1 cellular context compared by ENCODE assay signal in the genomic region with DNA sequence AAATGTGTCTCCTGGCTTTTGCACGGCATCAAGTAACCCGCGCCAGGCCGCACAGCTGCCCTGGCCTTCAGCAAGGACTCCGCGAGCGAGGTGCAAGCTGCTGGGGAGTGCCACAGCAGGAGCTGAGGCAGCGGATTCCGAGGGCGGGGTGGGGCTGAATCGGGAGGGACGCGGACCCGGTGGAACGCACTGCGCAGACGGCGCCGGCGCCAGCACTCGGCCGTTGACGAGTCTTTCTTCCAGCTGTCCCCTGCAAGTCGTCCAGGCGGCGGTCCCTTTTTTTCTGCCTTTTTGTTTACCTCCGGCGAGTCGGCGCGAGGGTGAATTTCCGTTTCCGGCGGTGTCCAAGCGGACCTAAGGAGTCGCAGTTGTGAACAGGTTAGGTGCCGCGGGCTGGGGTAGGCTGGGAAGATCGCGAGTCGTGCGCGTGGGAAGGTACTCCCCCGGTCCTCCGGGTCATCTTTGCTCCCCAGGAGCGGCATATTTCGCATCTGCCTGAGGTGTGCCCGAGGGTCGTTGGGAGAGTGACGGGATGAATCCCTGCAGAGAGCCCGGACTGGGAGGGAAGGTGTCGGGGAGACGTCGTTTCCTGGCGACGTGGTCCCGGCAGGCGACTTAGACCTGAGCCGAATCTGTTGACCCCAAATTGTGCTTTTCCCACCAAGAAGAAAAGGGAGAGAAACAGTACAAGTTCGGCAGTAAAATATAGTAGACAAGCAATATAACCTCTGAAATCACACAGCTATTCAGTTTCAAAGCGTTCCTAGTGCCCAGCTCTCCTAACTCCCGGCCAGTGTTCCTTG.
TF ChIP-seq lines count a peak whose summit lies in the region.
"Not testable (repeated sequence)": the region's sequence is repeated elsewhere in the genome, so short reads cannot be mapped to it uniquely, and the experiment has no call there.

No MANE protein-coding gene starts in this region.

TF ChIP-seq in HepG2, 621 proteins besides CTCF, POLR2A, EP300 and RAD21 (continued from another document and continues in another):
- TF ChIP-seq ISL2 (CRISPR knock-in tag; IDR thresholded peaks at IDR 0.05) (peak; percentile 16; the same call in 1 of the 2 replicates), ZFY (CRISPR knock-in tag; IDR thresholded peaks at IDR 0.05) (peak; percentile 65), SAP130 (CRISPR knock-in tag; IDR thresholded peaks at IDR 0.05; ENCODE audit: low read depth) (peak; percentile 69), ETV5 (CRISPR knock-in tag; IDR thresholded peaks at IDR 0.05; ENCODE audit: borderline replicate concordance) (peak; percentile 51; the same call in 1 of the 2 replicates), GABPB1 (CRISPR knock-in tag; IDR thresholded peaks at IDR 0.05) (peak; percentile 90), REPIN1 (CRISPR knock-in tag; IDR thresholded peaks at IDR 0.05; ENCODE audit: borderline replicate concordance, low read depth) (0 out of 2 replicates have a peak, but pooled peaks have one; percentile 19), THAP11 (CRISPR knock-in tag; IDR thresholded peaks at IDR 0.05) (peak; percentile 77), CBFB (CRISPR knock-in tag; IDR thresholded peaks at IDR 0.05) (0 out of 2 replicates have a peak, but pooled peaks have one; percentile 17), HOXA5 (CRISPR knock-in tag; IDR thresholded peaks at IDR 0.05) (0 out of 2 replicates have a peak, but pooled peaks have one; percentile 26), CREB1 (CRISPR knock-in tag; IDR thresholded peaks at IDR 0.05) (peak; percentile 51; the same call in 1 of the 2 replicates), SIN3A (IDR thresholded peaks at IDR 0.05; ENCODE audit: borderline replicate concordance, low read depth, low read length) (0 out of 2 replicates have a peak, but pooled peaks have one; percentile 33), SKI (IDR thresholded peaks at IDR 0.05; ENCODE audit: partially characterized antibody) (peak; percentile 70), POLR2AphosphoS5 (IDR thresholded peaks at IDR 0.05; ENCODE audit: low read depth, low read length) (peak; percentile 65), RBFOX2 (IDR thresholded peaks at IDR 0.05; ENCODE audit: low read depth, low read length) (peak; percentile 66), NONO (CRISPR knock-in tag; conservative IDR thresholded peaks at IDR 0.05) (peak; percentile 57), SALL2 (CRISPR knock-in tag; IDR thresholded peaks at IDR 0.05) (0 out of 2 replicates have a peak, but pooled peaks have one; percentile 22), ZNF607 (CRISPR knock-in tag; IDR thresholded peaks at IDR 0.05; ENCODE audit: borderline replicate concordance) (peak; percentile 31; the same call in 1 of the 2 replicates), FOXO1 (CRISPR knock-in tag; IDR thresholded peaks at IDR 0.05) (peak; percentile 72; the same call in 1 of the 2 replicates), SALL1 (CRISPR knock-in tag; IDR thresholded peaks at IDR 0.05) (peak; percentile 61), BRD4 (CRISPR knock-in tag; IDR thresholded peaks at IDR 0.05) (peak; percentile 57; the same call in 1 of the 2 replicates), CREM (IDR thresholded peaks at IDR 0.05) (peak; percentile 52; the same call in 1 of the 2 replicates), FOXA3 (CRISPR knock-in tag; IDR thresholded peaks at IDR 0.05) (peak; percentile 56; the same call in 1 of the 2 replicates), FOXA1 (CRISPR knock-in tag; IDR thresholded peaks at IDR 0.05) (peak; percentile 55), ZNF501 (CRISPR knock-in tag; IDR thresholded peaks at IDR 0.05) (peak; percentile 62), GABPA (IDR thresholded peaks at IDR 0.05; ENCODE audit: low read depth, low read length) (peak; percentile 69), GABPA (CRISPR knock-in tag; IDR thresholded peaks at IDR 0.05; ENCODE audit: low read depth) (peak; percentile 90), ELF3 (CRISPR knock-in tag; IDR thresholded peaks at IDR 0.05) (peak; percentile 21), TAF1 (CRISPR knock-in tag; IDR thresholded peaks at IDR 0.05) (peak; percentile 72), TCF7 (IDR thresholded peaks at IDR 0.05; ENCODE audit: low read depth) (0 out of 2 replicates have a peak, but pooled peaks have one; percentile 14), ZFX (CRISPR knock-in tag; IDR thresholded peaks at IDR 0.05; ENCODE audit: low read depth) (peak; percentile 50), FOXK1 (CRISPR knock-in tag; IDR thresholded peaks at IDR 0.05; ENCODE audit: borderline replicate concordance, low read depth) (peak; percentile 80; the same call in 1 of the 2 replicates), PHF8 (CRISPR knock-in tag; IDR thresholded peaks at IDR 0.05) (peak; percentile 72)
- TF ChIP-seq, protein P1, sequence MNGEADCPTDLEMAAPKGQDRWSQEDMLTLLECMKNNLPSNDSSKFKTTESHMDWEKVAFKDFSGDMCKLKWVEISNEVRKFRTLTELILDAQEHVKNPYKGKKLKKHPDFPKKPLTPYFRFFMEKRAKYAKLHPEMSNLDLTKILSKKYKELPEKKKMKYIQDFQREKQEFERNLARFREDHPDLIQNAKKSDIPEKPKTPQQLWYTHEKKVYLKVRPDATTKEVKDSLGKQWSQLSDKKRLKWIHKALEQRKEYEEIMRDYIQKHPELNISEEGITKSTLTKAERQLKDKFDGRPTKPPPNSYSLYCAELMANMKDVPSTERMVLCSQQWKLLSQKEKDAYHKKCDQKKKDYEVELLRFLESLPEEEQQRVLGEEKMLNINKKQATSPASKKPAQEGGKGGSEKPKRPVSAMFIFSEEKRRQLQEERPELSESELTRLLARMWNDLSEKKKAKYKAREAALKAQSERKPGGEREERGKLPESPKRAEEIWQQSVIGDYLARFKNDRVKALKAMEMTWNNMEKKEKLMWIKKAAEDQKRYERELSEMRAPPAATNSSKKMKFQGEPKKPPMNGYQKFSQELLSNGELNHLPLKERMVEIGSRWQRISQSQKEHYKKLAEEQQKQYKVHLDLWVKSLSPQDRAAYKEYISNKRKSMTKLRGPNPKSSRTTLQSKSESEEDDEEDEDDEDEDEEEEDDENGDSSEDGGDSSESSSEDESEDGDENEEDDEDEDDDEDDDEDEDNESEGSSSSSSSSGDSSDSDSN (CRISPR knock-in tag; IDR thresholded peaks at IDR 0.05), result peak; percentile 52
- TF ChIP-seq, protein P2, sequence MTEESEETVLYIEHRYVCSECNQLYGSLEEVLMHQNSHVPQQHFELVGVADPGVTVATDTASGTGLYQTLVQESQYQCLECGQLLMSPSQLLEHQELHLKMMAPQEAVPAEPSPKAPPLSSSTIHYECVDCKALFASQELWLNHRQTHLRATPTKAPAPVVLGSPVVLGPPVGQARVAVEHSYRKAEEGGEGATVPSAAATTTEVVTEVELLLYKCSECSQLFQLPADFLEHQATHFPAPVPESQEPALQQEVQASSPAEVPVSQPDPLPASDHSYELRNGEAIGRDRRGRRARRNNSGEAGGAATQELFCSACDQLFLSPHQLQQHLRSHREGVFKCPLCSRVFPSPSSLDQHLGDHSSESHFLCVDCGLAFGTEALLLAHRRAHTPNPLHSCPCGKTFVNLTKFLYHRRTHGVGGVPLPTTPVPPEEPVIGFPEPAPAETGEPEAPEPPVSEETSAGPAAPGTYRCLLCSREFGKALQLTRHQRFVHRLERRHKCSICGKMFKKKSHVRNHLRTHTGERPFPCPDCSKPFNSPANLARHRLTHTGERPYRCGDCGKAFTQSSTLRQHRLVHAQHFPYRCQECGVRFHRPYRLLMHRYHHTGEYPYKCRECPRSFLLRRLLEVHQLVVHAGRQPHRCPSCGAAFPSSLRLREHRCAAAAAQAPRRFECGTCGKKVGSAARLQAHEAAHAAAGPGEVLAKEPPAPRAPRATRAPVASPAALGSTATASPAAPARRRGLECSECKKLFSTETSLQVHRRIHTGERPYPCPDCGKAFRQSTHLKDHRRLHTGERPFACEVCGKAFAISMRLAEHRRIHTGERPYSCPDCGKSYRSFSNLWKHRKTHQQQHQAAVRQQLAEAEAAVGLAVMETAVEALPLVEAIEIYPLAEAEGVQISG (CRISPR knock-in tag; IDR thresholded peaks at IDR 0.05), result peak; percentile 32; the same call in 1 of the 2 replicates
- TF ChIP-seq CREB1 (IDR thresholded peaks at IDR 0.05); NONO (IDR thresholded peaks at IDR 0.05); CREM (CRISPR knock-in tag; IDR thresholded peaks at IDR 0.05); FOXA1 (IDR thresholded peaks at IDR 0.05): not testable (repeated sequence)
- TF ChIP-seq, protein P3, sequence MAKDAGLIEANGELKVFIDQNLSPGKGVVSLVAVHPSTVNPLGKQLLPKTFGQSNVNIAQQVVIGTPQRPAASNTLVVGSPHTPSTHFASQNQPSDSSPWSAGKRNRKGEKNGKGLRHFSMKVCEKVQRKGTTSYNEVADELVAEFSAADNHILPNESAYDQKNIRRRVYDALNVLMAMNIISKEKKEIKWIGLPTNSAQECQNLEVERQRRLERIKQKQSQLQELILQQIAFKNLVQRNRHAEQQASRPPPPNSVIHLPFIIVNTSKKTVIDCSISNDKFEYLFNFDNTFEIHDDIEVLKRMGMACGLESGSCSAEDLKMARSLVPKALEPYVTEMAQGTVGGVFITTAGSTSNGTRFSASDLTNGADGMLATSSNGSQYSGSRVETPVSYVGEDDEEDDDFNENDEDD (CRISPR knock-in tag; IDR thresholded peaks at IDR 0.05; ENCODE audit: borderline replicate concordance), result peak; percentile 53; the same call in 1 of the 2 replicates
- TF ChIP-seq, protein P4, sequence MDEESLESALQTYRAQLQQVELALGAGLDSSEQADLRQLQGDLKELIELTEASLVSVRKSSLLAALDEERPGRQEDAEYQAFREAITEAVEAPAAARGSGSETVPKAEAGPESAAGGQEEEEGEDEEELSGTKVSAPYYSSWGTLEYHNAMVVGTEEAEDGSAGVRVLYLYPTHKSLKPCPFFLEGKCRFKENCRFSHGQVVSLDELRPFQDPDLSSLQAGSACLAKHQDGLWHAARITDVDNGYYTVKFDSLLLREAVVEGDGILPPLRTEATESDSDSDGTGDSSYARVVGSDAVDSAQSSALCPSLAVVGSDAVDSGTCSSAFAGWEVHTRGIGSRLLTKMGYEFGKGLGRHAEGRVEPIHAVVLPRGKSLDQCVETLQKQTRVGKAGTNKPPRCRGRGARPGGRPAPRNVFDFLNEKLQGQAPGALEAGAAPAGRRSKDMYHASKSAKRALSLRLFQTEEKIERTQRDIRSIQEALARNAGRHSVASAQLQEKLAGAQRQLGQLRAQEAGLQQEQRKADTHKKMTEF (CRISPR knock-in tag; IDR thresholded peaks at IDR 0.05), result peak; percentile 62
- TF ChIP-seq, protein P5, sequence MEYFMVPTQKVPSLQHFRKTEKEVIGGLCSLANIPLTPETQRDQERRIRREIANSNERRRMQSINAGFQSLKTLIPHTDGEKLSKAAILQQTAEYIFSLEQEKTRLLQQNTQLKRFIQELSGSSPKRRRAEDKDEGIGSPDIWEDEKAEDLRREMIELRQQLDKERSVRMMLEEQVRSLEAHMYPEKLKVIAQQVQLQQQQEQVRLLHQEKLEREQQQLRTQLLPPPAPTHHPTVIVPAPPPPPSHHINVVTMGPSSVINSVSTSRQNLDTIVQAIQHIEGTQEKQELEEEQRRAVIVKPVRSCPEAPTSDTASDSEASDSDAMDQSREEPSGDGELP (IDR thresholded peaks at IDR 0.05; ENCODE audit: borderline replicate concordance, low read depth), result peak; percentile 67
- TF ChIP-seq, protein P6, sequence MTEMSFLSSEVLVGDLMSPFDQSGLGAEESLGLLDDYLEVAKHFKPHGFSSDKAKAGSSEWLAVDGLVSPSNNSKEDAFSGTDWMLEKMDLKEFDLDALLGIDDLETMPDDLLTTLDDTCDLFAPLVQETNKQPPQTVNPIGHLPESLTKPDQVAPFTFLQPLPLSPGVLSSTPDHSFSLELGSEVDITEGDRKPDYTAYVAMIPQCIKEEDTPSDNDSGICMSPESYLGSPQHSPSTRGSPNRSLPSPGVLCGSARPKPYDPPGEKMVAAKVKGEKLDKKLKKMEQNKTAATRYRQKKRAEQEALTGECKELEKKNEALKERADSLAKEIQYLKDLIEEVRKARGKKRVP (CRISPR knock-in tag; IDR thresholded peaks at IDR 0.05), result 0 out of 4 replicates have a peak, but pooled peaks of 1 of the 2 experiments have one; percentile 13
- TF ChIP-seq, protein P7, sequence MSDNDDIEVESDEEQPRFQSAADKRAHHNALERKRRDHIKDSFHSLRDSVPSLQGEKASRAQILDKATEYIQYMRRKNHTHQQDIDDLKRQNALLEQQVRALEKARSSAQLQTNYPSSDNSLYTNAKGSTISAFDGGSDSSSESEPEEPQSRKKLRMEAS (IDR thresholded peaks at IDR 0.05), result peak; percentile 27; the same call in 1 of the 2 replicates
- TF ChIP-seq, protein P8, sequence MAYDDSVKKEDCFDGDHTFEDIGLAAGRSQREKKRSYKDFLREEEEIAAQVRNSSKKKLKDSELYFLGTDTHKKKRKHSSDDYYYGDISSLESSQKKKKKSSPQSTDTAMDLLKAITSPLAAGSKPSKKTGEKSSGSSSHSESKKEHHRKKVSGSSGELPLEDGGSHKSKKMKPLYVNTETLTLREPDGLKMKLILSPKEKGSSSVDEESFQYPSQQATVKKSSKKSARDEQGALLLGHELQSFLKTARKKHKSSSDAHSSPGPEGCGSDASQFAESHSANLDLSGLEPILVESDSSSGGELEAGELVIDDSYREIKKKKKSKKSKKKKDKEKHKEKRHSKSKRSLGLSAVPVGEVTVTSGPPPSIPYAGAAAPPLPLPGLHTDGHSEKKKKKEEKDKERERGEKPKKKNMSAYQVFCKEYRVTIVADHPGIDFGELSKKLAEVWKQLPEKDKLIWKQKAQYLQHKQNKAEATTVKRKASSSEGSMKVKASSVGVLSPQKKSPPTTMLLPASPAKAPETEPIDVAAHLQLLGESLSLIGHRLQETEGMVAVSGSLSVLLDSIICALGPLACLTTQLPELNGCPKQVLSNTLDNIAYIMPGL (CRISPR knock-in tag; IDR thresholded peaks at IDR 0.05; ENCODE audit: borderline replicate concordance in 1 of 2, low read depth in 1 of 2), result peak; percentile 42 to 63; a peak in 2 of 4 replicates
- TF ChIP-seq, protein P9, sequence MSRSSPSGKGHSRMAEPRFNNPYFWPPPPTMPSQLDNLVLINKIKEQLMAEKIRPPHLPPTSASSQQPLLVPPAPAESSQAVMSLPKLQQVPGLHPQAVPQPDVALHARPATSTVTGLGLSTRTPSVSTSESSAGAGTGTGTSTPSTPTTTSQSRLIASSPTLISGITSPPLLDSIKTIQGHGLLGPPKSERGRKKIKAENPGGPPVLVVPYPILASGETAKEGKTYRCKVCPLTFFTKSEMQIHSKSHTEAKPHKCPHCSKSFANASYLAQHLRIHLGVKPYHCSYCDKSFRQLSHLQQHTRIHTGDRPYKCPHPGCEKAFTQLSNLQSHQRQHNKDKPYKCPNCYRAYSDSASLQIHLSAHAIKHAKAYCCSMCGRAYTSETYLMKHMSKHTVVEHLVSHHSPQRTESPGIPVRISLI (CRISPR knock-in tag; IDR thresholded peaks at IDR 0.05; ENCODE audit: borderline replicate concordance), result peak; percentile 79
